In genomic region chr10:104416851-104417250, GRCh38 we compare ENCODE assay signal across 20 cellular contexts.
"Had no signal": no experiment of that assay in that cellular context is flagged by ENCODE, and none has a peak within 500 bp of the region (broad histone marks: within the 10 kb centered on the region; RNA-seq: fewer than 3 reads in every experiment).

No MANE protein-coding gene starts in this region.

- H3K36me3 ChIP-seq: heart right ventricle, left ventricle myocardium inferior, lower lobe of right lung, right lobe of liver, stomach, thoracic aorta, transverse colon had no signal

- DNase-seq: cortex of kidney; dorsolateral prefrontal cortex; effector CD8-positive, alpha-beta T cell; heart right ventricle; hypothalamus; kidney; left cardiac atrium; left ventricle myocardium inferior; lower lobe of right lung; midbrain; naive B cell; psoas muscle; retina; right lobe of liver; stimulated activated naive CD4-positive, alpha-beta T cell; stomach; transverse colon had no signal

- H3K9me3 ChIP-seq: left ventricle myocardium inferior, lower lobe of right lung, psoas muscle, right lobe of liver, stomach, thoracic aorta, transverse colon had no signal

- H3K4me1 Mint-ChIP-seq: memory B cell, naive B cell, nephron had no signal

- H3K27ac ChIP-seq: dorsolateral prefrontal cortex, left ventricle myocardium inferior, lower lobe of right lung, psoas muscle, right lobe of liver, thoracic aorta, transverse colon had no signal

- ATAC-seq: left cardiac atrium, psoas muscle had no signal

- H3K4me1 ChIP-seq: left ventricle myocardium inferior, lower lobe of right lung, psoas muscle, right lobe of liver, stomach, transverse colon had no signal

- H3K4me3 ChIP-seq: dorsolateral prefrontal cortex, heart right ventricle, left ventricle myocardium inferior, lower lobe of right lung, psoas muscle, right lobe of liver, stomach, thoracic aorta, transverse colon had no signal

- H3K9me3 Mint-ChIP-seq: memory B cell, naive B cell, nephron had no signal

- H3K4me3 Mint-ChIP-seq: memory B cell, naive B cell, nephron had no signal

- H3K27ac Mint-ChIP-seq: memory B cell, naive B cell, nephron had no signal

- H3K36me3 Mint-ChIP-seq: memory B cell had no signal

- H3K27me3 ChIP-seq: dorsolateral prefrontal cortex, heart right ventricle, right lobe of liver, stomach had no signal
